Comparison of ENCODE assay signal across 22 cellular contexts in genomic region chr6:149913085-149913484, GRCh38. TPM values are rescaled to one million over a fixed set of nuclear protein-coding genes. Genes with fewer than 3 reads are reported as not detected.
"Had no signal": no experiment of that assay in that cellular context is flagged by ENCODE, and none has a peak within 500 bp of the region (broad histone marks: within the 10 kb centered on the region; RNA-seq: fewer than 3 reads in every experiment).

No MANE protein-coding gene starts in this region.

- ATAC-seq: activated CD8-positive, alpha-beta T cell treated with anti-CD3 and anti-CD28 coated beads for 36 hours; heart left ventricle; left colon had no signal

- H3K4me1 ChIP-seq: ascending aorta, heart left ventricle, parathyroid adenoma, sigmoid colon, tibial artery had no signal

- H3K27me3 ChIP-seq: ascending aorta, heart left ventricle, sigmoid colon, tibial artery had no signal

- H3K36me3 ChIP-seq: ascending aorta, heart left ventricle, sigmoid colon, tibial artery, WERI-Rb-1 had no signal

- H3K4me1 Mint-ChIP-seq: activated CD4-positive, alpha-beta T cell treated with anti-CD3 and anti-CD28 coated beads, Interleukin-2, amount 10 ng/mL, durations not matched to agents 7 days and 5 days; naive B cell had no signal

- DNase-seq: activated CD4-positive, alpha-beta T cell treated with anti-CD3 and anti-CD28 coated beads, Interleukin-2, amount 10 ng/mL, durations not matched to agents 7 days and 5 days; activated CD4-positive, CD25-positive, alpha-beta regulatory T cell treated with anti-CD3 and anti-CD28 coated beads, Interleukin-2, amount 50 U/mL, for 72 hours; activated CD8-positive, alpha-beta T cell treated with anti-CD3 and anti-CD28 coated beads for 36 hours; activated T-cell treated with anti-CD3 and anti-CD28 coated beads, Interleukin-2, amount 50 U/mL, for 1 hour; heart left ventricle; left colon; mesenchymal stem cell; naive B cell; nucleus accumbens; sigmoid colon; stimulated activated CD4-positive, alpha-beta T cell treated with anti-CD3 and anti-CD28 coated beads, Interleukin-2, amount 100 ng/mL, for 48 hours; tibial artery; WERI-Rb-1 had no signal

- H3K4me3 ChIP-seq: ascending aorta, coronary artery, heart left ventricle, sigmoid colon, tibial artery had no signal

- H3K27ac ChIP-seq: ascending aorta, coronary artery, heart left ventricle, parathyroid adenoma, sigmoid colon, tibial artery, WERI-Rb-1 had no signal

- H3K27ac Mint-ChIP-seq: activated CD4-positive, alpha-beta T cell treated with anti-CD3 and anti-CD28 coated beads, Interleukin-2, amount 10 ng/mL, durations not matched to agents 7 days and 5 days; activated CD8-positive, alpha-beta T cell treated with anti-CD3 and anti-CD28 coated beads for 36 hours; activated naive CD4-positive, alpha-beta T cell treated with anti-CD3 and anti-CD28 coated beads, Interleukin-2, amount 50 U/mL, for 72 hours; naive B cell; stimulated activated naive CD8-positive, alpha-beta T cell treated with anti-CD3 and anti-CD28 coated beads, Interleukin-15, Interleukin-2, amounts not matched to agents 100 ng/mL and 50 ng/mL, for 24 hours; T-helper 2 cell treated with Interferon-gamma antibody and Interleukin-4, amounts not matched to agents 5 μg/mL and 100 μg/mL, for 36 hours had no signal

- H3K9me3 ChIP-seq: ascending aorta had no signal

- H3K4me3 Mint-ChIP-seq: activated CD4-positive, alpha-beta T cell treated with anti-CD3 and anti-CD28 coated beads, Interleukin-2, amount 10 ng/mL, durations not matched to agents 7 days and 5 days; activated CD8-positive, alpha-beta T cell treated with anti-CD3 and anti-CD28 coated beads for 36 hours; naive B cell; stimulated activated naive CD8-positive, alpha-beta T cell treated with anti-CD3 and anti-CD28 coated beads, Interleukin-15, Interleukin-2, amounts not matched to agents 100 ng/mL and 50 ng/mL, for 24 hours; T-helper 2 cell treated with Interferon-gamma antibody and Interleukin-4, amounts not matched to agents 5 μg/mL and 100 μg/mL, for 36 hours had no signal

RNA-seq across cellular contexts. Expression of gene RAET1G, which starts 9.8 kb away (rescaled TPM):
- total RNA-seq: activated CD4-positive, alpha-beta T cell treated with anti-CD3 and anti-CD28 coated beads, Interleukin-2, amount 10 ng/mL, durations not matched to agents 7 days and 5 days; activated CD8-positive, alpha-beta T cell treated with anti-CD3 and anti-CD28 coated beads for 36 hours; activated naive CD4-positive, alpha-beta T cell treated with anti-CD3 and anti-CD28 coated beads, Interleukin-2, amount 50 U/mL, for 72 hours; ascending aorta; epithelial cell of proximal tubule; left colon; sigmoid colon had no signal
- polyA plus RNA-seq: neural cell had no signal

RNA-seq across cellular contexts. Expression of gene RAET1E, which starts 15.2 kb away (rescaled TPM):
- total RNA-seq: activated CD4-positive, alpha-beta T cell treated with anti-CD3 and anti-CD28 coated beads, Interleukin-2, amount 10 ng/mL, durations not matched to agents 7 days and 5 days; activated CD8-positive, alpha-beta T cell treated with anti-CD3 and anti-CD28 coated beads for 36 hours; ascending aorta; epithelial cell of proximal tubule; fibroblast of villous mesenchyme had no signal
- polyA plus RNA-seq: neural cell had no signal

RNA-seq across cellular contexts. Expression of gene ULBP2, which starts 28.7 kb away (rescaled TPM):
- total RNA-seq: ascending aorta, sigmoid colon had no signal
